Comparison of ENCODE assay signal across 15 cellular contexts in genomic region chrX:29241831-29242230, GRCh38.
DNase-seq lines count a peak whose midpoint lies in the region; ATAC-seq and TF ChIP-seq lines count a peak whose summit lies in the region.
"Had no signal": no experiment of that assay in that cellular context is flagged by ENCODE, and none has a peak within 500 bp of the region (broad histone marks: within the 10 kb centered on the region; RNA-seq: fewer than 3 reads in every experiment).

No MANE protein-coding gene starts in this region.

- intact Hi-C loops in colonic mucosa (cut with DNase I): no loop called here

- H3K9me3 ChIP-seq in colonic mucosa: no peaks in the 10 kb centered on the region
- H3K9me3 ChIP-seq: BLaER1 treated with 17β-estradiol and CSF1 and Interleukin-3, amounts not matched to agents 10 nM and 100 nM; HAP-1 had no signal

- H3K27ac ChIP-seq in colonic mucosa: no peak overlapping the region
- H3K27ac ChIP-seq: BLaER1 treated with 17β-estradiol and CSF1 and Interleukin-3, amounts not matched to agents 10 nM and 100 nM; HL-60 had no signal

- no peak for ATAC-seq in HG03139 (IDR thresholded peaks at IDR 0.05; ENCODE audit: unreplicated experiment)
- no peak for ATAC-seq in omental fat pad (ENCODE audit: low FRiP score)

- TF ChIP-seq CTCF in choroid plexus epithelial cell (conservative IDR thresholded peaks at IDR 0.05; ENCODE audit: low read depth, low read length): no peak
- TF ChIP-seq CTCF in omental fat pad (IDR thresholded peaks at IDR 0.05): no peak
- no peak for TF ChIP-seq CTCF in colonic mucosa (IDR thresholded peaks at IDR 0.05)

- no peaks in the 10 kb centered on the region for H3K27me3 ChIP-seq in colonic mucosa
- H3K27me3 ChIP-seq: BLaER1 treated with 17β-estradiol and CSF1 and Interleukin-3, amounts not matched to agents 10 nM and 100 nM had no signal

- no peak overlapping the region for H3K4me3 ChIP-seq in choroid plexus epithelial cell (ENCODE audit: low read depth, low read length)
- H3K4me3 ChIP-seq in colonic mucosa: no peak overlapping the region
- H3K4me3 ChIP-seq: BLaER1 treated with 17β-estradiol and CSF1 and Interleukin-3, amounts not matched to agents 10 nM and 100 nM; HAP-1 had no signal

- DNase-seq in M059J (ENCODE audit: low read depth) (peak; percentile 35), choroid plexus epithelial cell (ENCODE audit: low read depth) (peak; percentile 61), iris pigment epithelial cell (ENCODE audit: low read depth) (peak; percentile 51), omental fat pad (ENCODE audit: low spot score) (no peak), NCI-H2227 treated with DMSO at 0.1 percent for 48 hours (lab: John Stamatoyannopoulos, UW) (no peak), colonic mucosa (no peak)
- DNase-seq: ACHN; CD4-positive, CD25-positive, alpha-beta regulatory T cell; DMS53; GF-D8; HFFc6 had no signal

- no peaks in the 10 kb centered on the region for H3K36me3 ChIP-seq in colonic mucosa
- H3K36me3 ChIP-seq: BLaER1 treated with 17β-estradiol and CSF1 and Interleukin-3, amounts not matched to agents 10 nM and 100 nM; HAP-1 had no signal

- H3K4me1 ChIP-seq in colonic mucosa: no peaks in the 10 kb centered on the region
- H3K4me1 ChIP-seq: HAP-1 had no signal

- H3K9ac ChIP-seq in colonic mucosa (ENCODE audit: low read depth in 2 of 2, low read length in 2 of 2): no peak overlapping the region
- H3K9ac ChIP-seq: BLaER1 treated with 17β-estradiol and CSF1 and Interleukin-3, amounts not matched to agents 10 nM and 100 nM had no signal

Comparison
In these comparisons a context has a peak if more than half of its experiments do, and no peak if none do; other contexts are left out.
1. DNase-seq: peak in M059J (single experiment), choroid plexus epithelial cell (single experiment) and iris pigment epithelial cell (single experiment); none in omental fat pad (single experiment), NCI-H2227 treated with DMSO at 0.1 percent for 48 hours (single experiment) and colonic mucosa (single experiment).